ENCODE assay signal across 8 cellular contexts in genomic region chr21:36028127-36029069, GRCh38. TPM values are rescaled to one million over a fixed set of nuclear protein-coding genes. Genes with fewer than 3 reads are reported as not detected.
DNase-seq lines count a peak whose midpoint lies in the region; ATAC-seq and TF ChIP-seq lines count a peak whose summit lies in the region.

No MANE protein-coding gene starts in this region.

- peak; percentile 58 for ATAC-seq in GM18508 (IDR thresholded peaks at IDR 0.05; ENCODE audit: insufficient read depth, unreplicated experiment)

- DNase-seq in A172 (ENCODE audit: low spot score) = peak; percentile 71
- peak in 71 of 76 experiments; percentile 8 to 79 (median 51) for DNase-seq in HUDEP-2 (lab: John Stamatoyannopoulos, UW; ENCODE audit: unreplicated experiment in 76 of 76)
- peak; percentile 87 for DNase-seq in NT2/D1 (ENCODE audit: low read depth, low spot score)
- DNase-seq in activated CD8-positive, alpha-beta memory T cell treated with anti-CD3 and anti-CD28 coated beads, Interleukin-2, amount 50 U/mL, for 1 hour (ENCODE audit: extremely low read depth) = peak; percentile 20
- DNase-seq in epithelial cell of esophagus (ENCODE audit: low read depth) = peak; percentile 77
- peak; percentile 83 for DNase-seq in myocyte (ENCODE audit: low read depth)
- DNase-seq in stimulated activated CD8-positive, alpha-beta memory T cell treated with anti-CD3 and anti-CD28 coated beads, Interleukin-7, amount 100 ng/mL, for 4 hours (ENCODE audit: low read depth in 2 of 2) = peak; percentile 31 to 46

- H3K4me3 ChIP-seq in NT2/D1 (ENCODE audit: insufficient read length, low read depth) (no peak overlapping the region), epithelial cell of esophagus (ENCODE audit: low read length) (no peak overlapping the region)

- H3K9ac ChIP-seq in NT2/D1 (ENCODE audit: insufficient read length, low read depth) = no peak overlapping the region

- no peaks in the 10 kb centered on the region for H3K27me3 ChIP-seq in NT2/D1 (ENCODE audit: insufficient read depth, insufficient read length)

- H3K36me3 ChIP-seq in NT2/D1 (ENCODE audit: insufficient read depth, insufficient read length, low read length) = peaks cover 16% of the 10 kb centered on the region

- peak; percentile 98 for TF ChIP-seq CTCF in epithelial cell of esophagus (IDR thresholded peaks at IDR 0.05; ENCODE audit: insufficient read depth, low read depth, low read length, missing control alignments)

- H3K9me3 ChIP-seq in NT2/D1 (ENCODE audit: insufficient read depth, low read length) = no peaks in the 10 kb centered on the region

- H3K4me1 ChIP-seq in NT2/D1 (ENCODE audit: insufficient read depth, insufficient read length) = no peaks in the 10 kb centered on the region

RNA-seq across cellular contexts. Expression of gene SETD4, which starts 31.9 kb away (rescaled TPM):
- 22.7 and 34.0 TPM in 2 replicates for total RNA-seq in A172 (2014; rRNA removed; shearing (Covaris generic))
- 10.9 and 13.5 TPM in 2 replicates for total RNA-seq in myocyte
- 13.1 TPM for polyA plus RNA-seq in myocyte (2012)

RNA-seq across cellular contexts. Expression of gene CBR1, which starts 41.4 kb away (rescaled TPM):
- total RNA-seq in A172 (2014; rRNA removed; shearing (Covaris generic)) = 150 and 219 TPM in 2 replicates
- 46.3 and 72.3 TPM in 2 replicates for total RNA-seq in myocyte
- polyA plus RNA-seq in myocyte (2012) = 71.1 TPM

Comparison
In these comparisons a context has a peak if more than half of its experiments do, and no peak if none do; other contexts are left out.
1. DNase-seq: peak in every context shown above with its lines; median percentile 87 in NT2/D1; 83 in myocyte; 77 in epithelial cell of esophagus; 71 in A172; 51 in HUDEP-2; 38 in stimulated activated CD8-positive, alpha-beta memory T cell treated with anti-CD3 and anti-CD28 coated beads, Interleukin-7, amount 100 ng/mL, for 4 hours; 20 in activated CD8-positive, alpha-beta memory T cell treated with anti-CD3 and anti-CD28 coated beads, Interleukin-2, amount 50 U/mL, for 1 hour.